Comparison of ENCODE assay signal across 1 cellular context in genomic region chr17:8632087-8632486, GRCh38.
A peak's percentile ranks its signal among the peaks of the same experiment; 100 is the strongest.
TF ChIP-seq lines count a peak whose summit lies in the region.

No MANE protein-coding gene starts in this region.

TF ChIP-seq in HepG2, 621 proteins besides CTCF, POLR2A, EP300 and RAD21 (continued from another document):
- TF ChIP-seq ZSCAN22 (CRISPR knock-in tag; IDR thresholded peaks at IDR 0.05) (no peak), ZNF724P (CRISPR knock-in tag; IDR thresholded peaks at IDR 0.05; ENCODE audit: borderline replicate concordance) (no peak), ZNF343 (CRISPR knock-in tag; IDR thresholded peaks at IDR 0.05) (no peak), SMARCC2 (IDR thresholded peaks at IDR 0.05) (no peak), ZBTB4 (CRISPR knock-in tag; IDR thresholded peaks at IDR 0.05; ENCODE audit: borderline replicate concordance) (no peak), ZNF446 (CRISPR knock-in tag; IDR thresholded peaks at IDR 0.05) (no peak), ZNF10 (CRISPR knock-in tag; IDR thresholded peaks at IDR 0.05; ENCODE audit: borderline replicate concordance, low read depth) (no peak), BHLHE40 (IDR thresholded peaks at IDR 0.05; ENCODE audit: low read length) (no peak), ZFP36 (IDR thresholded peaks at IDR 0.05; ENCODE audit: borderline replicate concordance, low read depth, low read length, partially characterized antibody) (no peak), PRDM10 (CRISPR knock-in tag; IDR thresholded peaks at IDR 0.05; ENCODE audit: low read depth) (no peak), CREB3 (CRISPR knock-in tag; IDR thresholded peaks at IDR 0.05) (no peak), HDAC1 (CRISPR knock-in tag; IDR thresholded peaks at IDR 0.05) (0 out of 2 replicates have a peak, but pooled peaks have one; percentile 37), BCL6 (CRISPR knock-in tag; IDR thresholded peaks at IDR 0.05) (peak; percentile 66)
TF ChIP-seq in HepG2: peak in this region for 44.
